8 cellular contexts compared by ENCODE assay signal in genomic region chr6:3001773-3002293, GRCh38. TPM values are rescaled to one million over a fixed set of nuclear protein-coding genes. Genes with fewer than 3 reads are reported as not detected.
DNase-seq lines count a peak whose midpoint lies in the region; ATAC-seq and TF ChIP-seq lines count a peak whose summit lies in the region.

No MANE protein-coding gene starts in this region.

- no peak for DNase-seq in activated naive CD4-positive, alpha-beta T cell (lab: John Stamatoyannopoulos, UW)
- DNase-seq in HuH-7 (ENCODE audit: low spot score) (peak; percentile 68), epithelial cell of esophagus (ENCODE audit: low read depth) (peak; percentile 81), neural crest cell (ENCODE audit: low read depth, low spot score) (no peak), NCI-H128 (lab: John Stamatoyannopoulos, UW; ENCODE audit: unreplicated experiment) (no peak)

- no peak overlapping the region for H3K4me3 ChIP-seq in epithelial cell of esophagus (ENCODE audit: low read length)

- peaks cover 21% of the 10 kb centered on the region for H3K4me1 Mint-ChIP-seq in activated naive CD4-positive, alpha-beta T cell treated with anti-CD3 and anti-CD28 coated beads, Interleukin-2, amount 50 U/mL, for 24 hours
- peaks cover 24% of the 10 kb centered on the region for H3K4me1 Mint-ChIP-seq in neural crest cell

- no peak for ATAC-seq in SK-N-SH treated with all-trans-retinoic acid at 6 μM for 48 hours
- no peak for ATAC-seq in GM21528 (IDR thresholded peaks at IDR 0.05; ENCODE audit: low FRiP score, unreplicated experiment)

- H3K9me3 Mint-ChIP-seq in activated naive CD4-positive, alpha-beta T cell treated with anti-CD3 and anti-CD28 coated beads, Interleukin-2, amount 50 U/mL, for 24 hours = no peaks in the 10 kb centered on the region
- H3K9me3 Mint-ChIP-seq in neural crest cell = no peaks in the 10 kb centered on the region

- TF ChIP-seq CTCF in epithelial cell of esophagus (IDR thresholded peaks at IDR 0.05; ENCODE audit: insufficient read depth, low read depth, low read length, missing control alignments) = peak; percentile 66
- TF ChIP-seq CTCF in neural crest cell (conservative IDR thresholded peaks at IDR 0.05) = peak; percentile 70

- peak overlapping the region; percentile 3 for H3K27ac Mint-ChIP-seq in activated naive CD4-positive, alpha-beta T cell treated with anti-CD3 and anti-CD28 coated beads, Interleukin-2, amount 50 U/mL, for 24 hours
- peak overlapping the region; percentile 13 for H3K27ac Mint-ChIP-seq in neural crest cell (ENCODE audit: unreplicated experiment)

- peaks cover 4% of the 10 kb centered on the region for H3K36me3 Mint-ChIP-seq in activated naive CD4-positive, alpha-beta T cell treated with anti-CD3 and anti-CD28 coated beads, Interleukin-2, amount 50 U/mL, for 24 hours
- H3K36me3 Mint-ChIP-seq in neural crest cell (ENCODE audit: low read depth) = peaks cover 7% of the 10 kb centered on the region

- no peak overlapping the region for H3K4me3 Mint-ChIP-seq in activated naive CD4-positive, alpha-beta T cell treated with anti-CD3 and anti-CD28 coated beads, Interleukin-2, amount 50 U/mL, for 24 hours
- peak overlapping the region; percentile 83 for H3K4me3 Mint-ChIP-seq in neural crest cell

- H3K27me3 Mint-ChIP-seq in activated naive CD4-positive, alpha-beta T cell treated with anti-CD3 and anti-CD28 coated beads, Interleukin-2, amount 50 U/mL, for 24 hours = no peaks in the 10 kb centered on the region
- H3K27me3 Mint-ChIP-seq in neural crest cell (ENCODE audit: low read depth) = peaks cover 6% of the 10 kb centered on the region

TF ChIP-seq in SK-N-SH treated with all-trans-retinoic acid at 6 μM for 48 hours, 23 proteins besides CTCF, POLR2A, EP300 and RAD21:
- TF ChIP-seq ESRRG (CRISPR knock-in tag; IDR thresholded peaks at IDR 0.05) (no peak), BACH2 (CRISPR knock-in tag; IDR thresholded peaks at IDR 0.05; ENCODE audit: borderline replicate concordance) (peak; percentile 91; the same call in 1 of the 2 replicates)

RNA-seq across cellular contexts. Expression of gene NQO2, which starts 2.1 kb away (rescaled TPM):
- 21.4 and 21.5 TPM in 2 replicates for total RNA-seq in neural crest cell

RNA-seq across cellular contexts. Expression of gene SERPINB6, which starts 30.5 kb away (rescaled TPM):
- 20.1 and 21.3 TPM in 2 replicates for total RNA-seq in neural crest cell

Comparison
In these comparisons a context has a peak if more than half of its experiments do, and no peak if none do; other contexts are left out.
1. DNase-seq: peak in HuH-7 (single experiment) and epithelial cell of esophagus (single experiment); none in activated naive CD4-positive, alpha-beta T cell (0 of 4), neural crest cell (single experiment) and NCI-H128 (single experiment).